In genomic region chr14:68621400-68622365, GRCh38 we compare ENCODE assay signal across 9 cellular contexts.
A peak's percentile ranks its signal among the peaks of the same experiment; 100 is the strongest.
DNase-seq lines count a peak whose midpoint lies in the region; ATAC-seq and TF ChIP-seq lines count a peak whose summit lies in the region.
"Had no signal": no experiment of that assay in that cellular context is flagged by ENCODE, and none has a peak within 500 bp of the region (broad histone marks: within the 10 kb centered on the region; RNA-seq: fewer than 3 reads in every experiment).

No MANE protein-coding gene starts in this region.

- TF ChIP-seq EP300 in esophagus muscularis mucosa (IDR thresholded peaks at IDR 0.05) (no peak), upper lobe of left lung (IDR thresholded peaks at IDR 0.05) (no peak)

- no peaks in the 10 kb centered on the region for H3K27me3 Mint-ChIP-seq in activated T-cell treated with anti-CD3 and anti-CD28 coated beads, Interleukin-2, amount 50 U/mL, for 24 hours

- 42% methylated on average over 6 of the region's 6 CpGs for WGBS in esophagus muscularis mucosa
- WGBS in upper lobe of left lung, 2 donors: 60 to 76% methylated on average over 6 of the region's 6 CpGs

- peaks cover 4% of the 10 kb centered on the region for H3K36me3 Mint-ChIP-seq in activated T-cell treated with anti-CD3 and anti-CD28 coated beads, Interleukin-2, amount 50 U/mL, for 24 hours (ENCODE audit: low read depth)

- H3K9me3 Mint-ChIP-seq in activated T-cell treated with anti-CD3 and anti-CD28 coated beads, Interleukin-2, amount 50 U/mL, for 24 hours: peaks cover 20% of the 10 kb centered on the region

- H3K4me3 ChIP-seq in esophagus muscularis mucosa (no peak overlapping the region), mucosa of rectum (ENCODE audit: low read length in 2 of 2) (no peak overlapping the region), upper lobe of left lung (no peak overlapping the region)
- H3K4me3 ChIP-seq: SK-N-MC had no signal

- TF ChIP-seq CTCF in esophagus muscularis mucosa (IDR thresholded peaks at IDR 0.05): no peak
- TF ChIP-seq CTCF in upper lobe of left lung (IDR thresholded peaks at IDR 0.05): no peak

- H3K4me1 ChIP-seq in esophagus muscularis mucosa: peaks cover 19 to 26% (median 24%) of the 10 kb centered on the region in 4 donors
- peaks cover 3% of the 10 kb centered on the region in 2 donors for H3K4me1 ChIP-seq in mucosa of rectum (ENCODE audit: control insufficient read depth in 2 of 2, insufficient read depth in 2 of 2, low read length in 2 of 2)
- peaks cover 0 to 13% (median 0%) of the 10 kb centered on the region in 4 donors for H3K4me1 ChIP-seq in upper lobe of left lung

- H3K9ac ChIP-seq in mucosa of rectum (ENCODE audit: low read depth in 1 of 2, low read length in 2 of 2): no peak overlapping the region

- no peak overlapping the region for H3K27ac Mint-ChIP-seq in activated T-cell treated with anti-CD3 and anti-CD28 coated beads, Interleukin-2, amount 50 U/mL, for 24 hours

- intact Hi-C loops in esophagus muscularis mucosa (cut with DNase I): no loop called here

- DNase-seq in NCI-H82 (lab: John Stamatoyannopoulos, UW): peak; percentile 88
- DNase-seq in esophagus muscularis mucosa (ENCODE audit: extremely low spot score): peak; percentile 92
- no peak for DNase-seq in upper lobe of left lung
- DNase-seq in NCI-H1694 treated with DMSO at 0.1 percent for 48 hours (lab: John Stamatoyannopoulos, UW): no peak
- DNase-seq in activated T-cell treated with anti-CD3 and anti-CD28 coated beads, Interleukin-2, amount 50 U/mL, for 24 hours: no peak
- no peak for DNase-seq in AML-193 (lab: John Stamatoyannopoulos, UW)
- DNase-seq: NCI-H146 had no signal

- H3K27ac ChIP-seq in esophagus muscularis mucosa (replicated peaks in 1 of 4) (peak overlapping the region; percentile 2 to 61 (median 44)), mucosa of rectum (ENCODE audit: low read depth in 2 of 2, low read length in 2 of 2) (peak overlapping the region; percentile 46 to 49), upper lobe of left lung (peak overlapping the region in 1 of 4 donors; percentile 53)
- H3K27ac ChIP-seq: SK-N-MC had no signal

- H3K4me3 Mint-ChIP-seq in activated T-cell treated with anti-CD3 and anti-CD28 coated beads, Interleukin-2, amount 50 U/mL, for 24 hours: no peak overlapping the region

- H3K9me3 ChIP-seq in esophagus muscularis mucosa (peaks cover 0 to 20% (median 16%) of the 10 kb centered on the region in 4 donors), mucosa of rectum (ENCODE audit: control insufficient read depth in 2 of 2, low read length in 2 of 2) (peaks cover 0 to 4% of the 10 kb centered on the region in 2 donors), upper lobe of left lung (peaks cover 0 to 19% (median 17%) of the 10 kb centered on the region in 4 donors)

- TF ChIP-seq POLR2A in esophagus muscularis mucosa (IDR thresholded peaks at IDR 0.05; ENCODE audit: low read depth): no peak
- no peak for TF ChIP-seq POLR2A in upper lobe of left lung (IDR thresholded peaks at IDR 0.05)

- no peaks in the 10 kb centered on the region for H3K36me3 ChIP-seq in esophagus muscularis mucosa
- no peaks in the 10 kb centered on the region for H3K36me3 ChIP-seq in mucosa of rectum (ENCODE audit: control insufficient read depth in 2 of 2, insufficient read depth in 2 of 2, low read length in 2 of 2)
- no peaks in the 10 kb centered on the region for H3K36me3 ChIP-seq in upper lobe of left lung

- ATAC-seq in upper lobe of left lung (ENCODE audit: low FRiP score in 2 of 2): peak; percentile 41 to 90

- H3K27me3 ChIP-seq in esophagus muscularis mucosa (no peaks in the 10 kb centered on the region), mucosa of rectum (ENCODE audit: control insufficient read depth in 2 of 2, insufficient read depth in 2 of 2, low read length in 2 of 2) (no peaks in the 10 kb centered on the region), upper lobe of left lung (no peaks in the 10 kb centered on the region)

- H3K4me1 Mint-ChIP-seq in activated T-cell treated with anti-CD3 and anti-CD28 coated beads, Interleukin-2, amount 50 U/mL, for 24 hours (ENCODE audit: low read depth): no peaks in the 10 kb centered on the region

Comparison
In these comparisons a context has a peak if more than half of its experiments do, and no peak if none do; other contexts are left out.
1. DNase-seq: peak in NCI-H82 (single experiment) and esophagus muscularis mucosa (single experiment); none in upper lobe of left lung (0 of 2), NCI-H1694 treated with DMSO at 0.1 percent for 48 hours (single experiment), activated T-cell treated with anti-CD3 and anti-CD28 coated beads, Interleukin-2, amount 50 U/mL, for 24 hours (single experiment) and AML-193 (0 of 2).